In the genomic region with DNA sequence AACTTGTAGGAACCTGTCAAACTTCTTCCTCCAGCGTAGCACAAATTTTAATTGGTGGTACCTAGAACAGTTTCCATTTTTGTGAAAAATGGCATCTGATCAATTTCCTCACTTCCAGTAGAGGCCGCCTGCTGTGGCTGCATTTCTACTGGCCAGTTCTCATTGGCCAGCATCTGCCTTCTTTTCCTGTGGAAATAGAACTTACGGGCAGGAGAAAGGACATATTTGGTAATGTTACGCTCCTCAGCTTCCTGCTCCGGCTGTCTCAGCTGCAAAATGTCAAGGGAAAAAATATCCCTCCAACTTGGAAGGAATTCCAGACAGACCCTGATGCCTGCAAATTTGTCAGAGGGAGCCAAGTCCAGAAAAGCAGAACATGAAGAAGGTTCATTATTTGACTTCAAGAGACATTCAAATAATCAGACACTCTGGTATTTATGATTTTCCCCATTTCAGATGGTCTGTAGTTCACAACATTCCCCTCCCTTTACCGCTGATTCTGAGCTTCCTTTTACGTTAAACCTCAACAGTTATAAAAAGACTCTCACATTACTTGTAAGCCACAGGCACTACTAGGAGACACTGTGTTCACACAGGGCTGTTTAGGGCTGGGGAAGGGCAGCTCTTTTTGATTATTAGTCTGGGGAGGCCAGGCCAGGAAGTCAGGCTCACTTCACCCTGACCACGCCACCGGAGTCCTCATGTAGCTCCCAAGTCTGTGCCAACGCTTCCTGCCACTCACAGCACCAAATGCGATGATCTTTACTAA, we compare ENCODE assay signal across 1 cellular context.
TF ChIP-seq lines count a peak whose summit lies in the region.

No MANE protein-coding gene starts in this region.

TF ChIP-seq in WTC11, 78 proteins besides CTCF, POLR2A, EP300 and RAD21 (continued from another document):
- TF ChIP-seq, protein P1, sequence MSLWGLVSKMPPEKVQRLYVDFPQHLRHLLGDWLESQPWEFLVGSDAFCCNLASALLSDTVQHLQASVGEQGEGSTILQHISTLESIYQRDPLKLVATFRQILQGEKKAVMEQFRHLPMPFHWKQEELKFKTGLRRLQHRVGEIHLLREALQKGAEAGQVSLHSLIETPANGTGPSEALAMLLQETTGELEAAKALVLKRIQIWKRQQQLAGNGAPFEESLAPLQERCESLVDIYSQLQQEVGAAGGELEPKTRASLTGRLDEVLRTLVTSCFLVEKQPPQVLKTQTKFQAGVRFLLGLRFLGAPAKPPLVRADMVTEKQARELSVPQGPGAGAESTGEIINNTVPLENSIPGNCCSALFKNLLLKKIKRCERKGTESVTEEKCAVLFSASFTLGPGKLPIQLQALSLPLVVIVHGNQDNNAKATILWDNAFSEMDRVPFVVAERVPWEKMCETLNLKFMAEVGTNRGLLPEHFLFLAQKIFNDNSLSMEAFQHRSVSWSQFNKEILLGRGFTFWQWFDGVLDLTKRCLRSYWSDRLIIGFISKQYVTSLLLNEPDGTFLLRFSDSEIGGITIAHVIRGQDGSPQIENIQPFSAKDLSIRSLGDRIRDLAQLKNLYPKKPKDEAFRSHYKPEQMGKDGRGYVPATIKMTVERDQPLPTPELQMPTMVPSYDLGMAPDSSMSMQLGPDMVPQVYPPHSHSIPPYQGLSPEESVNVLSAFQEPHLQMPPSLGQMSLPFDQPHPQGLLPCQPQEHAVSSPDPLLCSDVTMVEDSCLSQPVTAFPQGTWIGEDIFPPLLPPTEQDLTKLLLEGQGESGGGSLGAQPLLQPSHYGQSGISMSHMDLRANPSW (CRISPR knock-in tag; conservative IDR thresholded peaks at IDR 0.05; ENCODE audit: low read depth): no peak
- TF ChIP-seq, protein P2, sequence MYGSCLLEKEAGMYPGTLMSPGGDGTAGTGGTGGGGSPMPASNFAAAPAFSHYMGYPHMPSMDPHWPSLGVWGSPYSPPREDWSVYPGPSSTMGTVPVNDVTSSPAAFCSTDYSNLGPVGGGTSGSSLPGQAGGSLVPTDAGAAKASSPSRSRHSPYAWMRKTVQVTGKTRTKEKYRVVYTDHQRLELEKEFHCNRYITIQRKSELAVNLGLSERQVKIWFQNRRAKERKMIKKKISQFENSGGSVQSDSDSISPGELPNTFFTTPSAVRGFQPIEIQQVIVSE (CRISPR knock-in tag; IDR thresholded peaks at IDR 0.05; ENCODE audit: borderline replicate concordance): no peak
- TF ChIP-seq ATF1 (CRISPR knock-in tag; IDR thresholded peaks at IDR 0.05): no peak
- TF ChIP-seq, protein P3, sequence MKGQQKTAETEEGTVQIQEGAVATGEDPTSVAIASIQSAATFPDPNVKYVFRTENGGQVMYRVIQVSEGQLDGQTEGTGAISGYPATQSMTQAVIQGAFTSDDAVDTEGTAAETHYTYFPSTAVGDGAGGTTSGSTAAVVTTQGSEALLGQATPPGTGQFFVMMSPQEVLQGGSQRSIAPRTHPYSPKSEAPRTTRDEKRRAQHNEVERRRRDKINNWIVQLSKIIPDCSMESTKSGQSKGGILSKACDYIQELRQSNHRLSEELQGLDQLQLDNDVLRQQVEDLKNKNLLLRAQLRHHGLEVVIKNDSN (CRISPR knock-in tag; IDR thresholded peaks at IDR 0.05): no peak
- no peak for TF ChIP-seq NFYB (CRISPR knock-in tag; conservative IDR thresholded peaks at IDR 0.05; ENCODE audit: low read depth)
- no peak for TF ChIP-seq ESRRA (CRISPR knock-in tag; IDR thresholded peaks at IDR 0.05; ENCODE audit: borderline replicate concordance)
- no peak for TF ChIP-seq FOXP1 (CRISPR knock-in tag; IDR thresholded peaks at IDR 0.05; ENCODE audit: borderline replicate concordance)
